12 cellular contexts compared by ENCODE assay signal in genomic region chr22:24420072-24420976, GRCh38. TPM values are rescaled to one million over a fixed set of nuclear protein-coding genes. Genes with fewer than 3 reads are reported as not detected.
DNase-seq lines count a peak whose midpoint lies in the region; ATAC-seq and TF ChIP-seq lines count a peak whose summit lies in the region.
"Had no signal": no experiment of that assay in that cellular context is flagged by ENCODE, and none has a peak within 500 bp of the region (broad histone marks: within the 10 kb centered on the region; RNA-seq: fewer than 3 reads in every experiment).

No MANE protein-coding gene starts in this region.

- peaks cover 12% of the 10 kb centered on the region for H3K27me3 ChIP-seq in lower lobe of right lung (ENCODE audit: low read depth)
- H3K27me3 ChIP-seq in WERI-Rb-1 (ENCODE audit: insufficient read depth, low read depth, severe bottlenecking): no peaks in the 10 kb centered on the region
- H3K27me3 ChIP-seq: vagina had no signal

- H3K4me3 Mint-ChIP-seq in IgD-negative memory B cell: no peak overlapping the region
- no peak overlapping the region for H3K4me3 Mint-ChIP-seq in chondrocyte (ENCODE audit: unreplicated experiment)
- no peak overlapping the region for H3K4me3 Mint-ChIP-seq in activated T-helper 1 cell treated with anti-CD3 and anti-CD28 coated beads, Interleukin-12 subunit alpha, Interleukin-12 subunit beta, Interleukin-2, Interleukin-4 antibody, amounts not matched to agents 30 ng/mL and 10 ng/mL and 1 ng/mL, durations not matched to agents 14 hours and 24 hours and 36 hours
- H3K4me3 Mint-ChIP-seq: activated naive CD4-positive, alpha-beta T cell treated with anti-CD3 and anti-CD28 coated beads for 36 hours had no signal

- DNase-seq in 8988T (peak; percentile 5), chondrocyte (ENCODE audit: low spot score) (peak; percentile 70), lower lobe of right lung (no peak), WERI-Rb-1 (no peak), NCI-H1105 treated with DMSO at 0.1 percent for 48 hours (lab: John Stamatoyannopoulos, UW) (no peak)
- no peak for DNase-seq in activated T-helper 1 cell treated with anti-CD3 and anti-CD28 coated beads, Interleukin-12 subunit alpha, Interleukin-12 subunit beta, Interleukin-2, Interleukin-4 antibody, amounts not matched to agents 30 ng/mL and 10 ng/mL and 1 ng/mL, durations not matched to agents 14 hours and 24 hours and 36 hours (ENCODE audit: low spot score)
- DNase-seq: stimulated activated CD4-positive, alpha-beta T cell treated with anti-CD3 and anti-CD28 coated beads, Interleukin-1b, Interleukin-23, amount 100 ng/mL, for 48 hours had no signal

- peaks cover 43% of the 10 kb centered on the region for H3K4me1 ChIP-seq in lower lobe of right lung

- H3K27me3 Mint-ChIP-seq in IgD-negative memory B cell: no peaks in the 10 kb centered on the region
- H3K27me3 Mint-ChIP-seq in chondrocyte (ENCODE audit: low read depth): peaks cover under 1% of the 10 kb centered on the region
- peaks cover 3% of the 10 kb centered on the region for H3K27me3 Mint-ChIP-seq in activated T-helper 1 cell treated with anti-CD3 and anti-CD28 coated beads, Interleukin-12 subunit alpha, Interleukin-12 subunit beta, Interleukin-2, Interleukin-4 antibody, amounts not matched to agents 30 ng/mL and 10 ng/mL and 1 ng/mL, durations not matched to agents 14 hours and 24 hours and 36 hours (ENCODE audit: insufficient read depth)

- ATAC-seq in lower lobe of right lung (no peak), HG02884 (IDR thresholded peaks at IDR 0.05; ENCODE audit: unreplicated experiment) (no peak)

- peak overlapping the region in 2 of 3 donors; percentile 34 to 89 for H3K27ac Mint-ChIP-seq in IgD-negative memory B cell
- H3K27ac Mint-ChIP-seq in chondrocyte (ENCODE audit: unreplicated experiment): no peak overlapping the region
- no peak overlapping the region for H3K27ac Mint-ChIP-seq in activated T-helper 1 cell treated with anti-CD3 and anti-CD28 coated beads, Interleukin-12 subunit alpha, Interleukin-12 subunit beta, Interleukin-2, Interleukin-4 antibody, amounts not matched to agents 30 ng/mL and 10 ng/mL and 1 ng/mL, durations not matched to agents 14 hours and 24 hours and 36 hours
- H3K27ac Mint-ChIP-seq: activated naive CD4-positive, alpha-beta T cell treated with anti-CD3 and anti-CD28 coated beads for 36 hours had no signal

- H3K36me3 ChIP-seq in lower lobe of right lung: peaks cover 19% of the 10 kb centered on the region
- H3K36me3 ChIP-seq in WERI-Rb-1: peaks cover 14% of the 10 kb centered on the region

- TF ChIP-seq CTCF in chondrocyte (IDR thresholded peaks at IDR 0.05) (no peak), lower lobe of right lung (IDR thresholded peaks at IDR 0.05) (no peak), WERI-Rb-1 (IDR thresholded peaks at IDR 0.05; ENCODE audit: low read depth, low read length) (no peak)

- H3K9me3 Mint-ChIP-seq in IgD-negative memory B cell (no peaks in the 10 kb centered on the region), chondrocyte (ENCODE audit: low read depth) (no peaks in the 10 kb centered on the region)
- H3K9me3 Mint-ChIP-seq in activated T-helper 1 cell treated with anti-CD3 and anti-CD28 coated beads, Interleukin-12 subunit alpha, Interleukin-12 subunit beta, Interleukin-2, Interleukin-4 antibody, amounts not matched to agents 30 ng/mL and 10 ng/mL and 1 ng/mL, durations not matched to agents 14 hours and 24 hours and 36 hours: no peaks in the 10 kb centered on the region
- H3K9me3 Mint-ChIP-seq: activated naive CD4-positive, alpha-beta T cell treated with anti-CD3 and anti-CD28 coated beads for 36 hours had no signal

- H3K27ac ChIP-seq in lower lobe of right lung (peak overlapping the region; percentile 53), WERI-Rb-1 (no peak overlapping the region)
- H3K27ac ChIP-seq: vagina had no signal

- H3K4me3 ChIP-seq in lower lobe of right lung: no peak overlapping the region
- no peak overlapping the region for H3K4me3 ChIP-seq in WERI-Rb-1 (ENCODE audit: low read depth, low read length)
- H3K4me3 ChIP-seq: cardiac muscle cell, vagina had no signal

- no peaks in the 10 kb centered on the region for H3K9me3 ChIP-seq in lower lobe of right lung
- H3K9me3 ChIP-seq in WERI-Rb-1 (ENCODE audit: severe bottlenecking): no peaks in the 10 kb centered on the region
- H3K9me3 ChIP-seq: vagina had no signal

- intact Hi-C loops in lower lobe of right lung (cut with DNase I): no loop called here
- intact Hi-C loops in activated T-helper 1 cell treated with anti-CD3 and anti-CD28 coated beads, Interleukin-12 subunit alpha, Interleukin-12 subunit beta, Interleukin-2, Interleukin-4 antibody, amounts not matched to agents 30 ng/mL and 10 ng/mL and 1 ng/mL, durations not matched to agents 14 hours and 24 hours and 36 hours (cut with micrococcal nuclease): loop anchor here (10.0 kb wide), 1 partner anchor 226 kb away; no protein-coding TSS in a partner anchor

- H3K4me1 Mint-ChIP-seq in IgD-negative memory B cell (peaks cover 5 to 11% (median 7%) of the 10 kb centered on the region in 3 donors), chondrocyte (ENCODE audit: low read depth) (peaks cover 9% of the 10 kb centered on the region)
- peaks cover under 1% of the 10 kb centered on the region for H3K4me1 Mint-ChIP-seq in activated T-helper 1 cell treated with anti-CD3 and anti-CD28 coated beads, Interleukin-12 subunit alpha, Interleukin-12 subunit beta, Interleukin-2, Interleukin-4 antibody, amounts not matched to agents 30 ng/mL and 10 ng/mL and 1 ng/mL, durations not matched to agents 14 hours and 24 hours and 36 hours (ENCODE audit: low read depth)

- H3K36me3 Mint-ChIP-seq in IgD-negative memory B cell (peaks cover under 1% of the 10 kb centered on the region), chondrocyte (ENCODE audit: low read depth) (peaks cover 2% of the 10 kb centered on the region)
- H3K36me3 Mint-ChIP-seq in activated T-helper 1 cell treated with anti-CD3 and anti-CD28 coated beads, Interleukin-12 subunit alpha, Interleukin-12 subunit beta, Interleukin-2, Interleukin-4 antibody, amounts not matched to agents 30 ng/mL and 10 ng/mL and 1 ng/mL, durations not matched to agents 14 hours and 24 hours and 36 hours (ENCODE audit: low read depth): no peaks in the 10 kb centered on the region

RNA-seq across cellular contexts. Expression of gene ADORA2A, which starts 7.1 kb away (rescaled TPM):
- polyA plus RNA-seq in IgD-negative memory B cell: 26.6 TPM
- 2.3 to 3.6 TPM (median 2.4 TPM) in 3 replicates for total RNA-seq in chondrocyte
- total RNA-seq in lower lobe of right lung: 16.0 TPM
- 27.3 and 27.7 TPM in 2 replicates for total RNA-seq in activated T-helper 1 cell treated with anti-CD3 and anti-CD28 coated beads, Interleukin-12 subunit alpha, Interleukin-12 subunit beta, Interleukin-2, Interleukin-4 antibody, amounts not matched to agents 30 ng/mL and 10 ng/mL and 1 ng/mL, durations not matched to agents 14 hours and 24 hours and 36 hours

Comparison
In these comparisons a context has a peak if more than half of its experiments do, and no peak if none do; other contexts are left out.
1. DNase-seq: peak in 8988T (single experiment) and chondrocyte (single experiment); none in lower lobe of right lung (single experiment), WERI-Rb-1 (single experiment), activated T-helper 1 cell treated with anti-CD3 and anti-CD28 coated beads, Interleukin-12 subunit alpha, Interleukin-12 subunit beta, Interleukin-2, Interleukin-4 antibody, amounts not matched to agents 30 ng/mL and 10 ng/mL and 1 ng/mL, durations not matched to agents 14 hours and 24 hours and 36 hours (single experiment) and NCI-H1105 treated with DMSO at 0.1 percent for 48 hours (single experiment).
2. H3K27ac Mint-ChIP-seq: peak in IgD-negative memory B cell (2 of 3); none in chondrocyte (single experiment) and activated T-helper 1 cell treated with anti-CD3 and anti-CD28 coated beads, Interleukin-12 subunit alpha, Interleukin-12 subunit beta, Interleukin-2, Interleukin-4 antibody, amounts not matched to agents 30 ng/mL and 10 ng/mL and 1 ng/mL, durations not matched to agents 14 hours and 24 hours and 36 hours (single experiment).